30 cellular contexts compared by ENCODE assay signal in genomic region chrX:51776851-51777250, GRCh38. TPM values are rescaled to one million over a fixed set of nuclear protein-coding genes. Genes with fewer than 3 reads are reported as not detected.
"Had no signal": no experiment of that assay in that cellular context is flagged by ENCODE, and none has a peak within 500 bp of the region (broad histone marks: within the 10 kb centered on the region; RNA-seq: fewer than 3 reads in every experiment).

No MANE protein-coding gene starts in this region.

- H2AFZ ChIP-seq: PC-9 had no signal

- H3K27ac ChIP-seq: ascending aorta, breast epithelium, PC-9, RWPE1, WERI-Rb-1 had no signal

- H3K4me1 ChIP-seq: ascending aorta, breast epithelium had no signal

- H3K27me3 Mint-ChIP-seq: activated CD8-positive, alpha-beta T cell treated with anti-CD3 and anti-CD28 coated beads for 36 hours; activated naive CD8-positive, alpha-beta T cell treated with anti-CD3 and anti-CD28 coated beads for 36 hours; activated T-helper 17 cell treated with anti-CD3 and anti-CD28 coated beads, Interleukin-2, amount 50 U/mL, for 72 hours had no signal

- H3K4me2 ChIP-seq: PC-9 had no signal

- ATAC-seq: activated CD8-positive, alpha-beta T cell treated with anti-CD3 and anti-CD28 coated beads for 36 hours; activated T-cell treated with anti-CD3 and anti-CD28 coated beads, Interleukin-2, amount 50 U/mL, for 72 hours; activated T-helper 17 cell treated with anti-CD3 and anti-CD28 coated beads, Interleukin-2, amount 50 U/mL, for 72 hours; Right ventricle myocardium inferior had no signal

- H3K27me3 ChIP-seq: ascending aorta had no signal

- H3K36me3 Mint-ChIP-seq: activated naive CD8-positive, alpha-beta T cell treated with anti-CD3 and anti-CD28 coated beads for 36 hours had no signal

- H3K4me3 ChIP-seq: ascending aorta, breast epithelium, PC-9 had no signal

- H3K4me1 Mint-ChIP-seq: activated CD4-positive, alpha-beta T cell treated with anti-CD3 and anti-CD28 coated beads, Interleukin-2, amount 10 ng/mL, durations not matched to agents 24 days and 14 days; activated naive CD8-positive, alpha-beta T cell treated with anti-CD3 and anti-CD28 coated beads for 36 hours; activated T-helper 17 cell treated with anti-CD3 and anti-CD28 coated beads, Interleukin-2, amount 50 U/mL, for 72 hours had no signal

- H3K36me3 ChIP-seq: ascending aorta, breast epithelium, WERI-Rb-1 had no signal

- H3K27ac Mint-ChIP-seq: activated CD4-positive, alpha-beta T cell treated with anti-CD3 and anti-CD28 coated beads, Interleukin-2, amount 10 ng/mL, durations not matched to agents 24 days and 14 days; activated CD8-positive, alpha-beta T cell treated with anti-CD3 and anti-CD28 coated beads for 36 hours; activated naive CD8-positive, alpha-beta T cell treated with anti-CD3 and anti-CD28 coated beads for 36 hours; activated T-cell treated with anti-CD3 and anti-CD28 coated beads, Interleukin-2, amount 50 U/mL, for 72 hours; activated T-helper 17 cell treated with anti-CD3 and anti-CD28 coated beads, Interleukin-2, amount 50 U/mL, for 72 hours had no signal

- H3K9me3 ChIP-seq: ascending aorta, breast epithelium had no signal

- H3K9me3 Mint-ChIP-seq: activated CD4-positive, alpha-beta T cell treated with anti-CD3 and anti-CD28 coated beads, Interleukin-2, amount 10 ng/mL, durations not matched to agents 24 days and 14 days; activated CD8-positive, alpha-beta T cell treated with anti-CD3 and anti-CD28 coated beads for 36 hours; activated naive CD8-positive, alpha-beta T cell treated with anti-CD3 and anti-CD28 coated beads for 36 hours; activated T-cell treated with anti-CD3 and anti-CD28 coated beads, Interleukin-2, amount 50 U/mL, for 72 hours; activated T-helper 17 cell treated with anti-CD3 and anti-CD28 coated beads, Interleukin-2, amount 50 U/mL, for 72 hours had no signal

- DNase-seq: activated CD4-positive, alpha-beta T cell treated with anti-CD3 and anti-CD28 coated beads, Interleukin-2, amount 10 ng/mL, durations not matched to agents 24 days and 14 days; activated CD4-positive, alpha-beta T cell treated with anti-CD3 and anti-CD28 coated beads, Interleukin-2, amount 50 U/mL, for 4 hours; activated CD8-positive, alpha-beta T cell treated with anti-CD3 and anti-CD28 coated beads for 36 hours; activated effector memory CD4-positive, alpha-beta T cell treated with anti-CD3 and anti-CD28 coated beads, Interleukin-2, amount 50 U/mL, for 16 hours; activated naive CD4-positive, alpha-beta T cell; activated naive CD4-positive, alpha-beta T cell treated with anti-CD3 and anti-CD28 coated beads, Interleukin-2, amount 50 U/mL, for 16 hours; activated naive CD8-positive, alpha-beta T cell treated with anti-CD3 and anti-CD28 coated beads for 36 hours; activated T-cell treated with anti-CD3 and anti-CD28 coated beads, Interleukin-2, amount 50 U/mL, for 1 hour; activated T-cell treated with anti-CD3 and anti-CD28 coated beads, Interleukin-2, amount 50 U/mL, for 72 hours; amniotic stem cell; NCI-H1092 treated with DMSO at 0.1 percent for 48 hours; NCI-H1417; NCI-H146; NCI-H187; NCI-H2029 treated with DMSO at 0.1 percent for 48 hours; NCI-H2107; NCI-H2171; NCI-H510A; NCI-H526; NCI-H748 treated with DMSO at 0.1 percent for 48 hours; NK-92 treated with Interleukin-12 subunit alpha and Interleukin-12 subunit beta, amount 100 ng/mL, for 24 hours; PC-9; SW 1271; T1000; WERI-Rb-1 had no signal

- H3K4me3 Mint-ChIP-seq: activated CD4-positive, alpha-beta T cell treated with anti-CD3 and anti-CD28 coated beads, Interleukin-2, amount 10 ng/mL, durations not matched to agents 24 days and 14 days; activated CD8-positive, alpha-beta T cell treated with anti-CD3 and anti-CD28 coated beads for 36 hours; activated naive CD8-positive, alpha-beta T cell treated with anti-CD3 and anti-CD28 coated beads for 36 hours; activated T-cell treated with anti-CD3 and anti-CD28 coated beads, Interleukin-2, amount 50 U/mL, for 72 hours; activated T-helper 17 cell treated with anti-CD3 and anti-CD28 coated beads, Interleukin-2, amount 50 U/mL, for 72 hours had no signal

RNA-seq across cellular contexts. Expression of gene GSPT2, which starts 33.6 kb away (rescaled TPM):
- total RNA-seq: PC-9 had no signal
